ENCODE assay signal across 6 cellular contexts in the genomic region with DNA sequence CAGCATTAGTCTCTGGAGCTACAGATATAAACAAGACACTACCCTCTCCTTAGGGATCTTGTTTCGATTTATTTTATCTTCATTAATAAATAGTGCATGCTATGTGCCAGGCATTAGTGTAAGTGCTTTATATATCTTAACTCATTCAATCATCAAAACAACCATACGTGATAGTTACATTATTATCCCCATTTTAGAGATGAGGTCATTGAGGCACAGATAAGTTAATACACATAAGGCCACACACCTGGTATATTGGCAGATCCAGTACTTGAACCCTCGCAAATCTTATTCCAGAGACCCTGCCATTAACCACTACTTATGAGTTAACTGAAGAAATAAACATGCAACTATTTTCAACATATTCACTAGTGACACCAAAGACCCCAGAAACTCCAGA. TPM values are rescaled to one million over a fixed set of nuclear protein-coding genes. Genes with fewer than 3 reads are reported as not detected.
"Had no signal": no experiment of that assay in that cellular context is flagged by ENCODE, and none has a peak within 500 bp of the region (broad histone marks: within the 10 kb centered on the region; RNA-seq: fewer than 3 reads in every experiment).

No MANE protein-coding gene starts in this region.

- H3K4me3 Mint-ChIP-seq: IgD-negative memory B cell had no signal

- H3K27me3 Mint-ChIP-seq: IgD-negative memory B cell had no signal

- DNase-seq: IMR-90, KBM-7 had no signal

- H3K27ac Mint-ChIP-seq: IgD-negative memory B cell had no signal

- FAIRE-seq: HepG2, HTR-8/SVneo had no signal

- H3K27ac ChIP-seq: HL-60 had no signal

- H3K4me1 Mint-ChIP-seq: IgD-negative memory B cell had no signal

- ATAC-seq: HepG2 had no signal

RNA-seq across cellular contexts. Expression of a gene that starts 25.7 kb away (rescaled TPM):
- polyA plus RNA-seq: IgD-negative memory B cell had no signal
